8 cellular contexts compared by ENCODE assay signal in the genomic region with DNA sequence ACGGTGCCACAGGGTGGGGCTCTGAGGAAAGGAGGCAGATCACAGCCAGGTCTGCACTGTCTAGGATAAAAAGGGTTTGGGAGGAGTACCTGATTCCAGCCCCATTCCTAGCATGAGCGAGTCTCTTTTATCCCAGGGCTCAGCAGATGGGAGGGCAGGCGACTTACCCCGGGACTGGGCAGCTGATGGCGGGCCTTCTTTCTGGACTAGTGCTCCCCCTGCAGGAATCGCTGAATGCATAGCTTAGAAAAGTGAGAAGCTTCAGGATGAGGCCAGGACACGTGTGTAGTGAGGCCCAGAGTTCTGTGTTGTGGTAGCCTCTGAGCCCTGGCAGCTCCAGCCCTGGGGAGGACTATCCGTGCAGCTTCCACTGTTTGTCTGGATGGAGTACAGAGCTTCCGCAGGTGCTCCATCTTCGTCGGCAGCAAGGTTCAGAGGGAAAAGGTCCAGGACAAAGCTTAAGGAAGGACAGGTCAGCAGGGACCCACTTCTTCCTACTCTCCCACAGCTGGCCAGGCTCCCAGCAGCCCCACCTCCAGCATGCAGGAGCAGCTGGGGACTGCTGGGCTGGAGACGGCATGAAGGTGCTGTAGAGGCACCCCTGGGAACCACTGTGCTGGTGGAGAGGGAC. TPM values are rescaled to one million over a fixed set of nuclear protein-coding genes. Genes with fewer than 3 reads are reported as not detected.
DNase-seq lines count a peak whose midpoint lies in the region; ATAC-seq and TF ChIP-seq lines count a peak whose summit lies in the region.

No MANE protein-coding gene starts in this region.

- no peak overlapping the region for H3K27ac Mint-ChIP-seq in activated naive CD8-positive, alpha-beta T cell treated with anti-CD3 and anti-CD28 coated beads, Interleukin-2, amount 50 U/mL, for 24 hours

- H3K9me3 ChIP-seq in GM23248 (ENCODE audit: low read depth) (no peaks in the 10 kb centered on the region), heart left ventricle (peaks cover 0 to 7% (median 0%) of the 10 kb centered on the region in 12 donors)

- peak; percentile 62 for ATAC-seq in activated naive CD8-positive, alpha-beta T cell treated with anti-CD3 and anti-CD28 coated beads, Interleukin-2, amount 50 U/mL, for 24 hours
- ATAC-seq in heart left ventricle, result peak; percentile 59 to 92 (median 81)
- no peak for ATAC-seq in HG03108 (IDR thresholded peaks at IDR 0.05; ENCODE audit: unreplicated experiment)

- H3K4me3 Mint-ChIP-seq in activated naive CD8-positive, alpha-beta T cell treated with anti-CD3 and anti-CD28 coated beads, Interleukin-2, amount 50 U/mL, for 24 hours, result no peak overlapping the region

- H3K27me3 ChIP-seq in GM23248 (replicated peaks; ENCODE audit: insufficient read depth) (peaks cover 30% of the 10 kb centered on the region), heart left ventricle (peaks cover 0 to 15% (median 0%) of the 10 kb centered on the region in 9 donors)

- no peaks in the 10 kb centered on the region for H3K36me3 Mint-ChIP-seq in activated naive CD8-positive, alpha-beta T cell treated with anti-CD3 and anti-CD28 coated beads, Interleukin-2, amount 50 U/mL, for 24 hours (ENCODE audit: low read depth)

- intact Hi-C loops in heart left ventricle (cut with DNase I), result loop anchor here in 7 of 10 donors (5.0 to 10.0 kb wide), 7 partner anchors 94 to 772 kb away; partner anchors contain the start of gene FJX1 (in 3 of the 7)

- no peak overlapping the region for H3K4me3 ChIP-seq in GM23248
- no peak overlapping the region for H3K4me3 ChIP-seq in heart left ventricle

- H3K4me1 Mint-ChIP-seq in activated naive CD8-positive, alpha-beta T cell treated with anti-CD3 and anti-CD28 coated beads, Interleukin-2, amount 50 U/mL, for 24 hours, result no peaks in the 10 kb centered on the region

- no peaks in the 10 kb centered on the region for H3F3A ChIP-seq in GM23248 (ENCODE audit: insufficient read depth)

- no peaks in the 10 kb centered on the region for H4K20me1 ChIP-seq in GM23248 (ENCODE audit: insufficient read depth)

- H3K4me2 ChIP-seq in GM23248 (ENCODE audit: unreplicated experiment), result no peak overlapping the region

- H3K9me2 ChIP-seq in GM23248 (ENCODE audit: insufficient read depth), result no peaks in the 10 kb centered on the region

- H3K36me3 ChIP-seq in GM23248 (ENCODE audit: low read depth) (no peaks in the 10 kb centered on the region), heart left ventricle (no peaks in the 10 kb centered on the region)

- no peaks in the 10 kb centered on the region for H3K79me2 ChIP-seq in GM23248 (ENCODE audit: insufficient read depth)

- H3K9ac ChIP-seq in GM23248, result no peak overlapping the region

- no peak for TF ChIP-seq POLR2A in heart left ventricle (IDR thresholded peaks at IDR 0.05)

- H3K9me3 Mint-ChIP-seq in activated naive CD8-positive, alpha-beta T cell treated with anti-CD3 and anti-CD28 coated beads, Interleukin-2, amount 50 U/mL, for 24 hours, result no peaks in the 10 kb centered on the region

- in situ Hi-C loops in GM23248 (cut with MboI), result loop anchor here (10.0 kb wide), 1 partner anchor 224 kb away; no protein-coding TSS in a partner anchor

- TF ChIP-seq CTCF in heart left ventricle (IDR thresholded peaks at IDR 0.05), result peak; percentile 42 to 70 (median 56)

- H3K4me1 ChIP-seq in GM23248 (ENCODE audit: insufficient read depth) (peaks cover 7% of the 10 kb centered on the region; the same call in 1 of the 2 replicates), heart left ventricle (peaks cover 0 to 6% (median 0%) of the 10 kb centered on the region in 12 donors)

- WGBS in GM23248 (ENCODE audit: low coverage in 1 of 2, low lambda C conversion rate in 2 of 2, missing lambda C conversion rate in 2 of 2), 2 experiments, result 32 to 33% methylated on average over 11 to 12 of the region's 12 CpGs
- WGBS in heart left ventricle, 4 donors, result 9 to 34% (median 29%) methylated on average over 8 to 12 of the region's 12 CpGs

- H2AFZ ChIP-seq in GM23248, result no peak overlapping the region

- H3K27ac ChIP-seq in GM23248, result no peak overlapping the region
- no peak overlapping the region for H3K27ac ChIP-seq in heart left ventricle

- peaks cover 13% of the 10 kb centered on the region for H3K27me3 Mint-ChIP-seq in activated naive CD8-positive, alpha-beta T cell treated with anti-CD3 and anti-CD28 coated beads, Interleukin-2, amount 50 U/mL, for 24 hours

- peak in 11 of 14 donors; percentile 14 to 63 (median 42) for DNase-seq in C1 segment of cervical spinal cord (lab: John Stamatoyannopoulos, UW)
- DNase-seq in GM23248, result peak; percentile 90
- peak; percentile 61 to 91 for DNase-seq in NCI-H526 (lab: John Stamatoyannopoulos, UW)
- DNase-seq in activated naive CD8-positive, alpha-beta T cell treated with anti-CD3 and anti-CD28 coated beads, Interleukin-2, amount 50 U/mL, for 24 hours, result peak; percentile 16
- DNase-seq in heart left ventricle, result peak; percentile 44 to 73 (median 55)
- peak; percentile 54 for DNase-seq in renal cortical epithelial cell (ENCODE audit: low read depth)
- no peak for DNase-seq in effector CD4-positive, alpha-beta T cell

RNA-seq across cellular contexts. Expression of gene COMMD9, which starts 30.4 kb away (rescaled TPM):
- 42.2 and 44.0 TPM in 2 replicates for total RNA-seq in GM23248 (2014; rRNA removed; shearing (Covaris generic))
- polyA plus RNA-seq in GM23248 (2016; fragmentation: Nextera tagmentation; extraction: Ambion mirVana), result 85.3 and 92.7 TPM in 2 replicates
- total RNA-seq in heart left ventricle, result 10 to 100 TPM; 39.0 to 92.4 (median 59.4) TPM
- polyA plus RNA-seq in heart left ventricle, result 10 to 100 TPM; 43.1 to 46.4 TPM
- 37.7 and 57.9 TPM in 2 replicates for total RNA-seq in renal cortical epithelial cell

RNA-seq across cellular contexts. Expression of gene PRR5L, which starts 37.2 kb away (rescaled TPM):
- total RNA-seq in GM23248 (2014; rRNA removed; shearing (Covaris generic)), result 26.7 and 29.8 TPM in 2 replicates
- polyA plus RNA-seq in GM23248 (2016; fragmentation: Nextera tagmentation; extraction: Ambion mirVana) (6.9 and 9.0 TPM in 2 replicates), heart left ventricle (1 to 10 TPM in 1 of 2 donors, under 1 TPM in 1; 0.61 to 3.3 TPM)
- total RNA-seq in heart left ventricle (10 to 100 TPM in 1 of 9 donors, 1 to 10 TPM in 6, under 1 TPM in 2; 0.67 to 17.8 (median 3.1) TPM), renal cortical epithelial cell (22.1 and 83.1 TPM in 2 replicates)
